ENCODE assay signal across 23 cellular contexts in genomic region chr2:158667969-158668368, GRCh38.
DNase-seq lines count a peak whose midpoint lies in the region; ATAC-seq, FAIRE-seq and TF ChIP-seq lines count a peak whose summit lies in the region.
"Had no signal": no experiment of that assay in that cellular context is flagged by ENCODE, and none has a peak within 500 bp of the region (broad histone marks: within the 10 kb centered on the region; RNA-seq: fewer than 3 reads in every experiment).

No MANE protein-coding gene starts in this region.

- no peak for ATAC-seq in SK-N-SH treated with all-trans-retinoic acid at 6 μM for 48 hours
- no peak for ATAC-seq in GM21717 (IDR thresholded peaks at IDR 0.05; ENCODE audit: unreplicated experiment)
- ATAC-seq: activated CD4-positive, alpha-beta T cell treated with anti-CD3 and anti-CD28 coated beads for 36 hours; GM12878 had no signal

- H4K20me1 ChIP-seq in SK-N-SH (ENCODE audit: insufficient read depth) (no peaks in the 10 kb centered on the region), endothelial cell of umbilical vein (replicated peaks; ENCODE audit: control insufficient read depth, extremely low read depth, insufficient read depth, low read length) (no peaks in the 10 kb centered on the region)

- H3K4me1 ChIP-seq in SK-N-SH (ENCODE audit: control insufficient read depth in 1 of 2, insufficient read depth in 2 of 2, low read depth in 1 of 2, low read length in 1 of 2) (peaks cover 33 to 40% of the 10 kb centered on the region in 2 experiments), endothelial cell of umbilical vein (ENCODE audit: control insufficient read depth, extremely low read depth, insufficient read depth, low read length) (peaks cover 34% of the 10 kb centered on the region), right atrium auricular region (peaks cover 0 to 65% of the 10 kb centered on the region in 2 donors)
- H3K4me1 ChIP-seq: adrenal gland, suprapubic skin had no signal

- TF ChIP-seq CTCF in SK-N-SH (IDR thresholded peaks at IDR 0.05) = no peak
- no peak for TF ChIP-seq CTCF in endothelial cell of umbilical vein (IDR thresholded peaks at IDR 0.05; ENCODE audit: extremely low read depth in 1 of 2, insufficient read depth in 1 of 2, low read depth in 1 of 2, low read length in 2 of 2)
- no peak for TF ChIP-seq CTCF in right atrium auricular region (IDR thresholded peaks at IDR 0.05)
- TF ChIP-seq CTCF in type B pancreatic cell (conservative IDR thresholded peaks at IDR 0.05) = no peak

- intact Hi-C loops in endothelial cell of umbilical vein (cut with micrococcal nuclease) = loop anchor here (1.0 kb wide), 4 partner anchors 48 to 210 kb away; no protein-coding TSS in a partner anchor

- peak overlapping the region; percentile 57 for H3K27ac Mint-ChIP-seq in type B pancreatic cell
- H3K27ac Mint-ChIP-seq: activated CD4-positive, alpha-beta T cell treated with anti-CD3 and anti-CD28 coated beads for 36 hours had no signal

- peaks cover 47% of the 10 kb centered on the region for H3K36me3 Mint-ChIP-seq in type B pancreatic cell

- TF ChIP-seq EP300 in SK-N-SH (IDR thresholded peaks at IDR 0.05; ENCODE audit: borderline replicate concordance in 1 of 2, low read depth in 1 of 2, low read length in 1 of 2) = no peak

- H3K27me3 ChIP-seq in SK-N-SH (ENCODE audit: insufficient read depth) (no peaks in the 10 kb centered on the region), endothelial cell of umbilical vein (ENCODE audit: control insufficient read depth in 2 of 2, insufficient read depth in 2 of 2, low read length in 2 of 2) (no peaks in the 10 kb centered on the region), right atrium auricular region (no peaks in the 10 kb centered on the region)
- H3K27me3 ChIP-seq: adrenal gland, suprapubic skin had no signal

- CTCF ChIA-PET in SK-N-SH (lab: Yijun Ruan, JAX) (no interaction called here), endothelial cell of umbilical vein (lab: Charles Lee) (interaction anchor here (0.9 to 3.1 kb wide), 14 partner anchors 9 to 643 kb away, joined by 3 to 15 read pairs (median 6); partner anchors contain the start of genes CCDC148 and PKP4)

- no peaks in the 10 kb centered on the region for H3K79me2 ChIP-seq in SK-N-SH (ENCODE audit: insufficient read depth)
- no peaks in the 10 kb centered on the region for H3K79me2 ChIP-seq in endothelial cell of umbilical vein (ENCODE audit: control insufficient read depth, insufficient read depth, low read length)

- DNase-seq in SK-N-SH = no peak
- DNase-seq in endothelial cell of umbilical vein (ENCODE audit: low read depth, low spot score) = no peak
- no peak for DNase-seq in right atrium auricular region (ENCODE audit: low spot score)
- DNase-seq in type B pancreatic cell (ENCODE audit: extremely low spot score, unreplicated experiment) = no peak
- no peak for DNase-seq in activated CD4-positive, alpha-beta T cell treated with anti-CD3 and anti-CD28 coated beads for 1 hour
- DNase-seq in activated CD4-positive, alpha-beta T cell treated with anti-CD3 and anti-CD28 coated beads, Interleukin-2, amount 50 U/mL, for 1 hour = no peak
- DNase-seq: activated CD4-positive, alpha-beta T cell treated with anti-CD3 and anti-CD28 coated beads for 36 hours; activated gamma-delta T cell; GF-D8; naive B cell; NCI-H748 treated with DMSO at 0.1 percent for 48 hours; PC-9; posterior cingulate gyrus; stimulated activated CD8-positive, alpha-beta memory T cell treated with anti-CD3 and anti-CD28 coated beads, Interleukin-4, amount 100 ng/mL, for 48 hours; T1000 had no signal

- no peak for FAIRE-seq in endothelial cell of umbilical vein (lab: Jason Lieb, UNC)
- FAIRE-seq: endometrium, GM12878 had no signal

- no peak overlapping the region for H3K4me3 ChIP-seq in SK-N-SH (ENCODE audit: low read depth in 2 of 2, low read length in 1 of 2)
- H3K4me3 ChIP-seq in endothelial cell of umbilical vein (replicated peaks in 1 of 3; ENCODE audit: insufficient read depth in 1 of 3, low read depth in 1 of 3, low read length in 3 of 3) = no peak overlapping the region
- no peak overlapping the region for H3K4me3 ChIP-seq in right atrium auricular region
- H3K4me3 ChIP-seq: adrenal gland, GM12878, lung, PC-9, suprapubic skin had no signal

- peaks cover 22% of the 10 kb centered on the region for H3F3A ChIP-seq in SK-N-SH (replicated peaks; ENCODE audit: insufficient read depth)

- H3K36me3 ChIP-seq in SK-N-SH (replicated peaks in 1 of 2; ENCODE audit: control insufficient read depth in 1 of 2, insufficient read depth in 2 of 2, low read length in 1 of 2) = peaks cover 0 to 39% of the 10 kb centered on the region in 2 experiments
- H3K36me3 ChIP-seq in endothelial cell of umbilical vein (ENCODE audit: control insufficient read depth in 2 of 2, extremely low read depth in 1 of 2, insufficient read depth in 2 of 2, low read length in 2 of 2) = peaks cover 3 to 9% of the 10 kb centered on the region in 2 experiments
- H3K36me3 ChIP-seq in right atrium auricular region = peaks cover 17% of the 10 kb centered on the region

- H3K9ac ChIP-seq in SK-N-SH (no peak overlapping the region), endothelial cell of umbilical vein (replicated peaks; ENCODE audit: extremely low read depth, insufficient read depth, low read length) (peak overlapping the region; percentile 46)

- H3K4me1 Mint-ChIP-seq in type B pancreatic cell (ENCODE audit: unreplicated experiment) = peaks cover 18% of the 10 kb centered on the region
- H3K4me1 Mint-ChIP-seq: activated CD4-positive, alpha-beta T cell treated with anti-CD3 and anti-CD28 coated beads for 36 hours; naive B cell had no signal

- no peaks in the 10 kb centered on the region for H3K9me1 ChIP-seq in endothelial cell of umbilical vein (replicated peaks; ENCODE audit: control insufficient read depth, extremely low read depth, insufficient read depth, low read length)

- H3K27ac ChIP-seq in SK-N-SH (ENCODE audit: low read depth in 2 of 2, low read length in 1 of 2) = peak overlapping the region in 1 of 2 experiments; percentile 38; a peak in 2 of 4 replicates
- H3K27ac ChIP-seq in endothelial cell of umbilical vein (ENCODE audit: insufficient read depth, low read depth, low read length) = peak overlapping the region; percentile 82
- H3K27ac ChIP-seq in right atrium auricular region = peak overlapping the region; percentile 20 to 23
- H3K27ac ChIP-seq: 22Rv1, PC-9, suprapubic skin had no signal

- POLR2A ChIA-PET in SK-N-SH (lab: Yijun Ruan, JAX) = no interaction called here
- POLR2A ChIA-PET in endothelial cell of umbilical vein (lab: Charles Lee) = interaction anchor here (0.5 to 1.7 kb wide), 6 partner anchors 18 to 814 kb away, joined by 3 to 6 read pairs (median 4); no protein-coding TSS in a partner anchor

- TF ChIP-seq RAD21 in SK-N-SH (IDR thresholded peaks at IDR 0.05; ENCODE audit: low read length) = no peak

- H3K9me2 ChIP-seq in SK-N-SH = no peaks in the 10 kb centered on the region

- whole genome bisulfite sequencing in SK-N-SH (ENCODE audit: low lambda C conversion rate) = 90% methylated on average over 2 of the region's 2 CpGs

- no peaks in the 10 kb centered on the region for H3K9me3 Mint-ChIP-seq in type B pancreatic cell
- H3K9me3 Mint-ChIP-seq: naive B cell had no signal

- H2AFZ ChIP-seq in SK-N-SH (ENCODE audit: low read depth) (no peak overlapping the region), endothelial cell of umbilical vein (ENCODE audit: low read depth, low read length) (peak overlapping the region; percentile 11)
- H2AFZ ChIP-seq: PC-9 had no signal

- no peaks in the 10 kb centered on the region for H3K27me3 Mint-ChIP-seq in type B pancreatic cell
- H3K27me3 Mint-ChIP-seq: activated CD4-positive, alpha-beta T cell treated with anti-CD3 and anti-CD28 coated beads for 36 hours; naive B cell had no signal

- dilution Hi-C loops in endothelial cell of umbilical vein (cut with MboI; ENCODE audit: extremely low pct_ligation_motif_present, low sequenced_read_pairs) = no loop called here

- no peak for TF ChIP-seq POLR2A in endothelial cell of umbilical vein (IDR thresholded peaks at IDR 0.05; ENCODE audit: low read depth, low read length)

- H3K4me2 ChIP-seq in SK-N-SH (0 out of 2 replicates have a peak overlapping the region, but pooled peaks have one; percentile 12), endothelial cell of umbilical vein (ENCODE audit: insufficient read depth, low read length) (peak overlapping the region; percentile 81)
- H3K4me2 ChIP-seq: PC-9 had no signal

- H3K9me3 ChIP-seq in SK-N-SH = no peaks in the 10 kb centered on the region
- no peaks in the 10 kb centered on the region for H3K9me3 ChIP-seq in endothelial cell of umbilical vein (replicated peaks; ENCODE audit: control insufficient read depth, insufficient read depth, low read length)
- no peaks in the 10 kb centered on the region for H3K9me3 ChIP-seq in right atrium auricular region
- H3K9me3 ChIP-seq: adrenal gland, suprapubic skin had no signal

- no TSS peak for BruUV-seq in endothelial cell of umbilical vein (replicated peaks; lab: Mats Ljungman, UMichigan)

- peak overlapping the region; percentile 4 for H3K4me3 Mint-ChIP-seq in type B pancreatic cell
- H3K4me3 Mint-ChIP-seq: activated CD4-positive, alpha-beta T cell treated with anti-CD3 and anti-CD28 coated beads for 36 hours; naive B cell had no signal

TF ChIP-seq in SK-N-SH, 30 proteins besides CTCF, POLR2A, EP300 and RAD21:
- no peak for TF ChIP-seq NRF1 (IDR thresholded peaks at IDR 0.05; ENCODE audit: low read depth, low read length)
TF ChIP-seq in SK-N-SH: peak in this region for 0.

TF ChIP-seq in SK-N-SH treated with all-trans-retinoic acid at 6 μM for 48 hours, 23 proteins besides CTCF, POLR2A, EP300 and RAD21 (continues in another document):
- no peak for TF ChIP-seq ZNF8 (CRISPR knock-in tag; IDR thresholded peaks at IDR 0.05)
- TF ChIP-seq TCF4 (CRISPR knock-in tag; IDR thresholded peaks at IDR 0.05; ENCODE audit: borderline replicate concordance) = no peak
- no peak for TF ChIP-seq ZNF565 (CRISPR knock-in tag; conservative IDR thresholded peaks at IDR 0.05; ENCODE audit: low read depth)
- no peak for TF ChIP-seq ISL1 (CRISPR knock-in tag; IDR thresholded peaks at IDR 0.05)
- TF ChIP-seq GLIS3 (CRISPR knock-in tag; IDR thresholded peaks at IDR 0.05) = no peak
- TF ChIP-seq ZFP30 (CRISPR knock-in tag; IDR thresholded peaks at IDR 0.05) = no peak
- TF ChIP-seq CSDC2 (CRISPR knock-in tag; IDR thresholded peaks at IDR 0.05) = no peak

TF ChIP-seq in endothelial cell of umbilical vein, 7 proteins besides CTCF, POLR2A, EP300 and RAD21:
- no peak for TF ChIP-seq MYC (IDR thresholded peaks at IDR 0.05; ENCODE audit: low read depth, low read length)
- peak; percentile 4 for TF ChIP-seq GATA2 (IDR thresholded peaks at IDR 0.05; ENCODE audit: insufficient read depth, insufficient read length, low read depth, low read length)
TF ChIP-seq in endothelial cell of umbilical vein: peak in this region for 1.
